Comparison of ENCODE assay signal across 24 cellular contexts in the genomic region with DNA sequence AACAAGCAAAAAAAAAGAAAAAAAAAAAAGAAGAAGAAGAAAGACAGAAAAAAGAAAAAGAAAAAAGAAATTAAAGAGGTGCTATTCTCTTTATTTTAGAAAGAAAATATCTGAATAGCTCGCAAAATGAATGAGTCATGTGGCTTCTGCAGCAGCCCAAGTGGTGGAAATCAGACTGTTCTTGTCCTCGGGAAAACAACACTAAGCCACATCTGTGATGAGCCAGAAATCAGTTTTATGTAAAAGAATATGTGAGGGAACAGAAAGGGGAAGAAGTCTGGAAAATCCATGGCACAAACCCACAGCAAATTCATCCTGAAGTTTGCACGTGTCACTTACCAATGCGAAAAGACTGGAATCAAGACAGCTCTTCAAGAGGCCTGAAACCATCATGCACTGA.
DNase-seq lines count a peak whose midpoint lies in the region; ATAC-seq and TF ChIP-seq lines count a peak whose summit lies in the region.
"Had no signal": no experiment of that assay in that cellular context is flagged by ENCODE, and none has a peak within 500 bp of the region (broad histone marks: within the 10 kb centered on the region; RNA-seq: fewer than 3 reads in every experiment).

No MANE protein-coding gene starts in this region.

- in situ Hi-C loops in GM13976 (cut with MboI; ENCODE audit: low sequenced_read_pairs, unreplicated experiment), result no loop called here

- H3K79me2 ChIP-seq in osteoblast (ENCODE audit: insufficient read depth, low read length), result no peaks in the 10 kb centered on the region

- CTCF ChIA-PET in HEK293 (lab: Yijun Ruan, JAX), result interaction anchor here (0.6 to 1.0 kb wide), 2 partner anchors 25 to 70 kb away, joined by 3 read pairs; no protein-coding TSS in a partner anchor

- H3K4me1 ChIP-seq in HEK293 (ENCODE audit: control insufficient read depth, insufficient read depth, low read length) (no peaks in the 10 kb centered on the region), osteoblast (ENCODE audit: insufficient read depth, low read length) (peaks cover 28% of the 10 kb centered on the region)
- H3K4me1 ChIP-seq: BLaER1 had no signal

- H2AFZ ChIP-seq in osteoblast (ENCODE audit: low read length), result peak overlapping the region; percentile 77

- H3K4me3 ChIP-seq in HEK293 (ENCODE audit: low read depth, low read length) (no peak overlapping the region), choroid plexus epithelial cell (ENCODE audit: low read depth, low read length) (no peak overlapping the region), osteoblast (ENCODE audit: insufficient read depth, low read length) (no peak overlapping the region)
- H3K4me3 ChIP-seq: BLaER1, MG63 had no signal

- TF ChIP-seq CTCF in HEK293 (tag by site-specific recombination; IDR thresholded peaks at IDR 0.05), result no peak
- no peak for TF ChIP-seq CTCF in choroid plexus epithelial cell (conservative IDR thresholded peaks at IDR 0.05; ENCODE audit: low read depth, low read length)
- no peak for TF ChIP-seq CTCF in osteoblast (IDR thresholded peaks at IDR 0.05; ENCODE audit: extremely low read depth, low read depth, low read length)
- no peak for TF ChIP-seq CTCF in GM13976 (IDR thresholded peaks at IDR 0.05; ENCODE audit: borderline replicate concordance, control extremely low read depth, extremely low read depth, insufficient read depth, missing control alignments)

- no peak for ATAC-seq in GM21515 (IDR thresholded peaks at IDR 0.05; ENCODE audit: unreplicated experiment)
- ATAC-seq: PC-3 had no signal

- POLR2A ChIA-PET in HEK293 (lab: Yijun Ruan, JAX), result no interaction called here

- no peak overlapping the region for H3K4me2 ChIP-seq in osteoblast (ENCODE audit: insufficient read depth, low read length)
- H3K4me2 ChIP-seq: BLaER1, KMS-11 had no signal

- H3K27ac ChIP-seq in HEK293 (ENCODE audit: extremely low read depth, low read depth, low read length), result no peak overlapping the region
- no peak overlapping the region for H3K27ac ChIP-seq in osteoblast (ENCODE audit: low read depth, low read length)
- H3K27ac ChIP-seq: BLaER1, HL-60, KMS-11, RWPE1 had no signal

- H3K36me3 ChIP-seq in HEK293 (ENCODE audit: control insufficient read depth in 2 of 2, insufficient read depth in 1 of 2, low read length in 2 of 2), result no peaks in the 10 kb centered on the region
- H3K36me3 ChIP-seq in osteoblast (ENCODE audit: insufficient read depth, low read length), result no peaks in the 10 kb centered on the region
- H3K36me3 ChIP-seq: BLaER1, MG63 had no signal

- no peaks in the 10 kb centered on the region for H4K20me1 ChIP-seq in osteoblast (ENCODE audit: insufficient read depth, low read length)
- H4K20me1 ChIP-seq: BLaER1 had no signal

- no peaks in the 10 kb centered on the region for H3K27me3 ChIP-seq in osteoblast (ENCODE audit: insufficient read depth, low read length)
- H3K27me3 ChIP-seq: BLaER1, MG63 had no signal

- DNase-seq in AG08395 (ENCODE audit: low spot score) (peak; percentile 35), choroid plexus epithelial cell (ENCODE audit: low read depth) (peak; percentile 32), osteoblast (ENCODE audit: insufficient read length, low spot score, missing footprints) (no peak), GM13976 (ENCODE audit: low spot score) (no peak), T-helper 9 cell (no peak), SHP77 (lab: John Stamatoyannopoulos, UW) (no peak)
- DNase-seq: 8988T; CD4-positive, alpha-beta memory T cell; DMS153; GF-D8; H7; MG63; NCI-H1048; NCI-H1436; NCI-H1930; NCI-H226; NCI-H524 treated with DMSO at 0.1 percent for 48 hours; PC-3 had no signal

- H3K9me3 ChIP-seq in HEK293 (ENCODE audit: control insufficient read depth, insufficient read depth, low read depth, low read length), result no peaks in the 10 kb centered on the region
- H3K9me3 ChIP-seq in osteoblast (ENCODE audit: low read depth, low read length), result no peaks in the 10 kb centered on the region
- H3K9me3 ChIP-seq: BLaER1, MG63 had no signal

TF ChIP-seq in HEK293, 187 proteins besides CTCF, POLR2A, EP300 and RAD21:
- TF ChIP-seq ZNF335 (tag by site-specific recombination; conservative IDR thresholded peaks at IDR 0.05) (0 out of 2 replicates have a peak, but pooled peaks have one; percentile 27), ZNF223 (tag by site-specific recombination; IDR thresholded peaks at IDR 0.05) (no peak)

Comparison
In these comparisons a context has a peak if more than half of its experiments do, and no peak if none do; other contexts are left out.
1. DNase-seq: peak in AG08395 (single experiment) and choroid plexus epithelial cell (single experiment); none in osteoblast (single experiment), GM13976 (single experiment), T-helper 9 cell (single experiment) and SHP77 (0 of 2).